In genomic region chr4:159102623-159103405, GRCh38 we compare ENCODE assay signal across 9 cellular contexts. TPM values are rescaled to one million over a fixed set of nuclear protein-coding genes. Genes with fewer than 3 reads are reported as not detected.
DNase-seq lines count a peak whose midpoint lies in the region; ATAC-seq, FAIRE-seq and TF ChIP-seq lines count a peak whose summit lies in the region.
"Had no signal": no experiment of that assay in that cellular context is flagged by ENCODE, and none has a peak within 500 bp of the region (broad histone marks: within the 10 kb centered on the region; RNA-seq: fewer than 3 reads in every experiment).

TSS of gene RAPGEF2 (plus strand) at chr4:159103079. CDS start at chr4:159104163, 1,084 bp downstream.

- no peaks in the 10 kb centered on the region for H3K9me3 Mint-ChIP-seq in central memory CD8-positive, alpha-beta T cell

- H3K9ac ChIP-seq in keratinocyte (ENCODE audit: control insufficient read depth, extremely low read depth, insufficient read depth, low read length): peak within 1 kb of the TSS; percentile 90

- H3K27me3 ChIP-seq in keratinocyte (ENCODE audit: control insufficient read depth, extremely low read depth, insufficient read depth, low read length): no peaks in the 10 kb centered on the region

- H3K79me2 ChIP-seq in keratinocyte (ENCODE audit: control insufficient read depth, insufficient read depth, low read length): peaks cover 35% of the 10 kb centered on the region

- H3K4me1 ChIP-seq in keratinocyte (ENCODE audit: control insufficient read depth, extremely low read depth, insufficient read depth, low read length): peaks cover 11% of the 10 kb centered on the region

- FAIRE-seq in keratinocyte (lab: Jason Lieb, UNC): no peak
- FAIRE-seq: TTC549 had no signal

- TF ChIP-seq CTCF in AG10803 (conservative IDR thresholded peaks at IDR 0.05; ENCODE audit: low read length) (no peak), keratinocyte (optimal IDR thresholded peaks at IDR 0.05 in 1 of 3, IDR thresholded peaks at IDR 0.05 in 1 of 3, conservative IDR thresholded peaks at IDR 0.05 in 1 of 3; ENCODE audit: extremely low read depth in 1 of 3, insufficient read depth in 2 of 3, low read length in 3 of 3) (no peak)

- dilution Hi-C loops in keratinocyte (cut with MboI; ENCODE audit: extremely low pct_ligation_motif_present, low sequenced_read_pairs): no loop called here

- H3K27ac Mint-ChIP-seq in central memory CD8-positive, alpha-beta T cell (ENCODE audit: low read depth): peak within 1 kb of the TSS; percentile 99

- ATAC-seq in GM19035 (IDR thresholded peaks at IDR 0.05; ENCODE audit: unreplicated experiment): peak; percentile 76
- peak; percentile 76 for ATAC-seq in HG03342 (IDR thresholded peaks at IDR 0.05; ENCODE audit: unreplicated experiment)
- ATAC-seq in activated CD4-positive, CD25-positive, alpha-beta regulatory T cell treated with anti-CD3 and anti-CD28 coated beads, Interleukin-2, amount 50 U/mL, for 24 hours: peak; percentile 89
- ATAC-seq in central memory CD8-positive, alpha-beta T cell (replicated peaks; ENCODE audit: extremely low read depth, poor library complexity, severe bottlenecking): peak; percentile 86

- H3K9me3 ChIP-seq in keratinocyte (ENCODE audit: control insufficient read depth, low read depth, low read length): no peaks in the 10 kb centered on the region

- peak within 1 kb of the TSS; percentile 86 for H3K4me3 ChIP-seq in AG10803 (ENCODE audit: low read length)
- peak within 1 kb of the TSS; percentile 90 to 95 (median 93) for H3K4me3 ChIP-seq in keratinocyte (ENCODE audit: control insufficient read depth in 2 of 3, extremely low read depth in 1 of 3, insufficient read depth in 2 of 3, low read depth in 1 of 3, low read length in 3 of 3)

- H3K36me3 Mint-ChIP-seq in central memory CD8-positive, alpha-beta T cell (ENCODE audit: insufficient read depth): peaks cover 23% of the 10 kb centered on the region

- peak within 1 kb of the TSS; percentile 95 for H3K4me3 Mint-ChIP-seq in central memory CD8-positive, alpha-beta T cell

- H3K27me3 Mint-ChIP-seq in central memory CD8-positive, alpha-beta T cell: no peaks in the 10 kb centered on the region

- no peaks in the 10 kb centered on the region for H3K9me1 ChIP-seq in keratinocyte (ENCODE audit: control insufficient read depth, extremely low read depth, insufficient read depth, low read length)

- peaks cover 4% of the 10 kb centered on the region for H4K20me1 ChIP-seq in keratinocyte (ENCODE audit: control insufficient read depth, extremely low read depth, insufficient read depth, low read length)

- peak within 1 kb of the TSS; percentile 79 for H3K27ac ChIP-seq in keratinocyte (ENCODE audit: control insufficient read depth, insufficient read depth, low read length)

- H3K4me1 Mint-ChIP-seq in central memory CD8-positive, alpha-beta T cell: peaks cover 41% of the 10 kb centered on the region

- peak within 1 kb of the TSS; percentile 83 for H3K4me2 ChIP-seq in keratinocyte (ENCODE audit: control insufficient read depth, extremely low read depth, insufficient read depth, low read depth, low read length)

- DNase-seq in AG10803 (ENCODE audit: low read depth) (peak; percentile 92), NCI-H345 treated with DMSO at 0.1 percent for 48 hours (lab: John Stamatoyannopoulos, UW; ENCODE audit: unreplicated experiment) (peak; percentile 72), keratinocyte (ENCODE audit: low read depth, low spot score) (peak; percentile 40)
- DNase-seq in central memory CD8-positive, alpha-beta T cell (ENCODE audit: low spot score in 2 of 2): peak; percentile 68 to 78
- DNase-seq in stimulated activated CD4-positive, alpha-beta T cell treated with anti-CD3 and anti-CD28 coated beads, Interleukin-12 subunit alpha, Interleukin-12 subunit beta, amount 100 ng/mL, for 48 hours (ENCODE audit: low read depth in 2 of 3, low spot score in 1 of 3): peak; percentile 74 to 84 (median 77)

- peak within 1 kb of the TSS; percentile 78 for H2AFZ ChIP-seq in keratinocyte (ENCODE audit: control insufficient read depth, low read length)

- H3K36me3 ChIP-seq in keratinocyte (ENCODE audit: control insufficient read depth in 2 of 2, extremely low read depth in 1 of 2, insufficient read depth in 2 of 2, low read length in 2 of 2): no peaks in the 10 kb centered on the region

RNA-seq across cellular contexts. Expression of gene RAPGEF2, which starts in this region (rescaled TPM):
- polyA plus RNA-seq in keratinocyte: 18.6 to 23.8 TPM (median 22.8 TPM) in 3 replicates
- polyA plus RNA-seq in keratinocyte (2011; ENCODE audit: low read depth): 52.7 TPM
- polyA plus RNA-seq in keratinocyte (2011; cell fraction: cytosol; rRNA removed): 9.4 and 16.3 TPM in 2 replicates
- 36.1 and 47.5 TPM in 2 replicates for polyA plus RNA-seq in keratinocyte (2011; cell fraction: nucleus; rRNA removed)
- polyA plus RNA-seq in keratinocyte (2012; ENCODE audit: low replicate concordance): 12.9 and 13.8 TPM in 2 replicates
- 30.6 to 86.2 TPM (median 46.8 TPM) in 3 replicates for polyA minus RNA-seq in keratinocyte
- 19.4 TPM for polyA minus RNA-seq in keratinocyte (2011; cell fraction: cytosol; rRNA and poly(A)+ RNA removed)
- polyA minus RNA-seq in keratinocyte (2011; cell fraction: nucleus; rRNA and poly(A)+ RNA removed): 57.0 and 99.4 TPM in 2 replicates

Comparison
In these comparisons a context has a peak if more than half of its experiments do, and no peak if none do; other contexts are left out.
1. Peak in every context shown above with its lines: DNase-seq, ATAC-seq, H3K4me3 ChIP-seq and H3K27ac ChIP-seq.
2. DNase-seq: peak in every context shown above with its lines; median percentile 92 in AG10803; 77 in stimulated activated CD4-positive, alpha-beta T cell treated with anti-CD3 and anti-CD28 coated beads, Interleukin-12 subunit alpha, Interleukin-12 subunit beta, amount 100 ng/mL, for 48 hours; 73 in central memory CD8-positive, alpha-beta T cell; 72 in NCI-H345 treated with DMSO at 0.1 percent for 48 hours; 40 in keratinocyte.